In the genomic region with DNA sequence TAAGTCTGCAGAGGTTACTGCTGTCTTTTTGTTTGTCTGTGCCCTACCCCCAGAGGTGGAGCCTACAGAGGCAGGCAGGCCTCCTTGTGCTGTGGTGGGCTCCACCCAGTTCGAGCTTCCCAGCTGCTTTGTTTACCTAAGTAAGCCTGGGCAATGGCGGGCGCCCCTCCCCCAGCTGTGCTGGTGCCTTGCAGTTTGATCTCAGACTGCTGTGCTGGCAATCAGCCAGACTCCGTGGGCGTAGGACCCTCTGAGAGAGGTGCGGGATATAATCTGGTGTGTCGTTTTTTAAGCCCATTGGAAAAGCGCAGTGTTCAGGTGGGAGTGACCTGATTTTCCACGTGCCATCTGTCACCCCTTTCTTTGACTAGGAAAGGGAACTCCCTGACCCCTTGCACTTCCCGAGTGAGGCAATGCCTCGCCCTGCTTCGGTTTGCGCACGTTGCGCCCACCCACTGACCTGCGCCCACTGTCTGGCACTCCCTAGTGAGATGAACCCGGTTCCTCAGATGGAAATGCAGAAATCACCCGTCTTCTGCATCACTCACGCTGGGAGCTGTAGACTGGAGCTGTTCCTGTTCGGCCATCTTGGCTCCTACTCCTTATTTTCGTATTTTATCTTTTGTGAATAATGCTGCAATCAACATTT, we compare ENCODE assay signal across 11 cellular contexts. TPM values are rescaled to one million over a fixed set of nuclear protein-coding genes. Genes with fewer than 3 reads are reported as not detected.
"Had no signal": no experiment of that assay in that cellular context is flagged by ENCODE, and none has a peak within 500 bp of the region (broad histone marks: within the 10 kb centered on the region; RNA-seq: fewer than 3 reads in every experiment).

No MANE protein-coding gene starts in this region.

RNA-seq across cellular contexts. Expression of a gene that starts 9.2 kb away (rescaled TPM):
- total RNA-seq: activated CD4-positive, alpha-beta T cell treated with anti-CD3 and anti-CD28 coated beads for 36 hours; activated CD4-positive, alpha-beta T cell treated with anti-CD3 and anti-CD28 coated beads, Interleukin-2, amount 10 ng/mL, durations not matched to agents 7 days and 5 days; activated CD8-positive, alpha-beta T cell treated with anti-CD3 and anti-CD28 coated beads, Interleukin-2, amount 10 ng/mL, durations not matched to agents 7 days and 5 days; activated naive CD8-positive, alpha-beta T cell treated with anti-CD3 and anti-CD28 coated beads, Interleukin-2, amount 10 ng/mL, durations not matched to agents 7 days and 5 days; activated T-helper 2 cell treated with anti-CD3 and anti-CD28 coated beads, Interferon-gamma antibody, Interleukin-2, Interleukin-4, amounts not matched to agents 10 μg/mL and 5 μg/mL and 100 μg/mL, durations not matched to agents 14 hours and 24 hours and 36 hours; ascending aorta; cardiac muscle cell; SJCRH30; T-helper 1 cell treated with Interleukin-12 subunit alpha and Interleukin-12 subunit beta and Interleukin-4 antibody, amounts not matched to agents 30 ng/mL and 1 ng/mL, for 36 hours; T-helper 2 cell treated with Interferon-gamma antibody and Interleukin-4, amounts not matched to agents 100 ng/mL and 5 ng/mL, for 36 hours had no signal
- polyA plus RNA-seq: adipose tissue, cardiac muscle cell had no signal

RNA-seq across cellular contexts. Expression of a gene that starts 34.4 kb away (rescaled TPM):
- total RNA-seq: activated CD4-positive, alpha-beta T cell treated with anti-CD3 and anti-CD28 coated beads for 36 hours; activated CD4-positive, alpha-beta T cell treated with anti-CD3 and anti-CD28 coated beads, Interleukin-2, amount 10 ng/mL, durations not matched to agents 7 days and 5 days; activated CD8-positive, alpha-beta T cell treated with anti-CD3 and anti-CD28 coated beads, Interleukin-2, amount 10 ng/mL, durations not matched to agents 7 days and 5 days; activated naive CD8-positive, alpha-beta T cell treated with anti-CD3 and anti-CD28 coated beads, Interleukin-2, amount 10 ng/mL, durations not matched to agents 7 days and 5 days; activated T-helper 2 cell treated with anti-CD3 and anti-CD28 coated beads, Interferon-gamma antibody, Interleukin-2, Interleukin-4, amounts not matched to agents 10 μg/mL and 5 μg/mL and 100 μg/mL, durations not matched to agents 14 hours and 24 hours and 36 hours; ascending aorta; cardiac muscle cell; SJCRH30; T-helper 1 cell treated with Interleukin-12 subunit alpha and Interleukin-12 subunit beta and Interleukin-4 antibody, amounts not matched to agents 30 ng/mL and 1 ng/mL, for 36 hours; T-helper 2 cell treated with Interferon-gamma antibody and Interleukin-4, amounts not matched to agents 100 ng/mL and 5 ng/mL, for 36 hours had no signal
- polyA plus RNA-seq: adipose tissue, cardiac muscle cell had no signal
